ENCODE assay signal across 9 cellular contexts in genomic region chr16:66606000-66606751, GRCh38. TPM values are rescaled to one million over a fixed set of nuclear protein-coding genes. Genes with fewer than 3 reads are reported as not detected.
DNase-seq lines count a peak whose midpoint lies in the region; ATAC-seq, FAIRE-seq and TF ChIP-seq lines count a peak whose summit lies in the region.
"Had no signal": no experiment of that assay in that cellular context is flagged by ENCODE, and none has a peak within 500 bp of the region (broad histone marks: within the 10 kb centered on the region; RNA-seq: fewer than 3 reads in every experiment).

No MANE protein-coding gene starts in this region.

- H3K4me3 ChIP-seq in K562, result peak overlapping the region; percentile 91

- H4K20me1 ChIP-seq in K562 (replicated peaks; ENCODE audit: control insufficient read depth, insufficient read depth, low read length), result peaks cover 4% of the 10 kb centered on the region; the same call in 1 of the 2 replicates

- whole genome bisulfite sequencing in K562 (ENCODE audit: insufficient coverage, low coverage, missing lambda C conversion rate), result 48% methylated on average over 9 of the region's 9 CpGs

- TSS peak; percentile 53 for BruUV-seq in K562 (replicated peaks; lab: Mats Ljungman, UMichigan)

- DNase-seq in CD14-positive monocyte (ENCODE audit: low spot score), result peak; percentile 55
- DNase-seq in K562 (ENCODE audit: extremely low read depth in 1 of 4, low spot score in 3 of 4), result no peak
- peak; percentile 46 for DNase-seq in naive B cell
- DNase-seq in HuH-7 (ENCODE audit: low spot score), result no peak
- no peak for DNase-seq in NCI-H2227 (lab: John Stamatoyannopoulos, UW; ENCODE audit: unreplicated experiment)

- no peaks in the 10 kb centered on the region for H3K27me3 ChIP-seq in K562 (ENCODE audit: control insufficient read depth in 2 of 2, insufficient read depth in 2 of 2, low read length in 2 of 2)

- TF ChIP-seq EP300 in K562 (IDR thresholded peaks at IDR 0.05; ENCODE audit: low read length), result no peak

- peak overlapping the region; percentile 70 for H3K4me2 ChIP-seq in K562 (ENCODE audit: insufficient read depth, low read length)

- in situ Hi-C loops in K562 (cut with MboI), result loop anchor here (5.0 kb wide), 1 partner anchor 261 kb away; no protein-coding TSS in a partner anchor

- H3K27me3 Mint-ChIP-seq in CD14-positive monocyte (ENCODE audit: low read depth in 3 of 3) (peaks cover 7 to 15% (median 9%) of the 10 kb centered on the region in 3 donors), naive B cell (peaks cover under 1 to 37% (median 7%) of the 10 kb centered on the region in 3 donors)

- POLR2A ChIA-PET in K562 (lab: Yijun Ruan, JAX), result interaction anchor here (0.7 to 2.9 kb wide), 4 partner anchors 13 to 228 kb away, joined by 3 to 31 read pairs (median 3); no protein-coding TSS in a partner anchor

- no peak overlapping the region for H2AFZ ChIP-seq in K562 (ENCODE audit: low read depth, low read length)

- H3K9ac ChIP-seq in K562 (ENCODE audit: insufficient read depth in 1 of 2, low read depth in 2 of 2, low read length in 2 of 2), result peak overlapping the region; percentile 80 to 95

- H3K27ac Mint-ChIP-seq in CD14-positive monocyte (peak overlapping the region; percentile 75 to 91 (median 88)), naive B cell (peak overlapping the region in 5 of 6 donors; percentile 49 to 93 (median 59))

- H3K36me3 Mint-ChIP-seq in CD14-positive monocyte (peaks cover 30 to 44% of the 10 kb centered on the region in 2 donors), naive B cell (peaks cover 0 to 12% of the 10 kb centered on the region in 2 donors)

- CTCF ChIA-PET in K562 (lab: Yijun Ruan, JAX; ENCODE audit: low intra/inter-chr PET ratio), result interaction anchor here (0.6 kb wide), 1 partner anchor 260 kb away, joined by 3 read pairs; no protein-coding TSS in a partner anchor

- peaks cover 25 to 61% of the 10 kb centered on the region in 2 experiments for H3K4me1 ChIP-seq in K562 (replicated peaks in 1 of 2; ENCODE audit: control insufficient read depth in 2 of 2, insufficient read depth in 2 of 2, low read length in 2 of 2)

- H3K4me3 Mint-ChIP-seq in CD14-positive monocyte, result peak overlapping the region; percentile 81 to 95
- H3K4me3 Mint-ChIP-seq in naive B cell, result peak overlapping the region; percentile 66 to 91 (median 86)

- no peak for TF ChIP-seq RAD21 in K562 (CRISPR knock-in tag; conservative IDR thresholded peaks at IDR 0.05 in 1 of 2, IDR thresholded peaks at IDR 0.05 in 1 of 2)

- TF ChIP-seq CTCF in CD14-positive monocyte (IDR thresholded peaks at IDR 0.05) (no peak), K562 (IDR thresholded peaks at IDR 0.05 in 2 of 3, conservative IDR thresholded peaks at IDR 0.05 in 1 of 3; ENCODE audit: insufficient read depth in 2 of 3, low read depth in 1 of 3, low read length in 3 of 3) (no peak)

- FAIRE-seq in K562 (lab: Jason Lieb, UNC), result no peak

- H3K4me1 Mint-ChIP-seq in CD14-positive monocyte (peaks cover 44% of the 10 kb centered on the region), naive B cell (peaks cover 23 to 47% (median 43%) of the 10 kb centered on the region in 3 donors)

- H3K79me2 ChIP-seq in K562 (ENCODE audit: control insufficient read depth, insufficient read depth, low read length), result peaks cover 17% of the 10 kb centered on the region

- H3K9me3 ChIP-seq in K562 (replicated peaks; ENCODE audit: control insufficient read depth, insufficient read depth, low read depth, low read length), result no peaks in the 10 kb centered on the region; the same call in 1 of the 2 replicates

- TF ChIP-seq POLR2A in K562 (conservative IDR thresholded peaks at IDR 0.05), result no peak

- H3K9me3 Mint-ChIP-seq in CD14-positive monocyte (peaks cover 0 to 9% (median 6%) of the 10 kb centered on the region in 7 donors), naive B cell (peaks cover 0 to 4% (median 1%) of the 10 kb centered on the region in 7 donors)

- no peaks in the 10 kb centered on the region for H3K9me1 ChIP-seq in K562 (ENCODE audit: control insufficient read depth, insufficient read depth, low read length)

- H3K36me3 ChIP-seq in K562 (ENCODE audit: control insufficient read depth, insufficient read depth, low read length), result peaks cover 39% of the 10 kb centered on the region; the same call in 2 of the 3 replicates

- intact Hi-C loops in CD14-positive monocyte (cut with micrococcal nuclease) (loop anchor here (2.0 to 10.0 kb wide), 3 partner anchors 199 to 259 kb away; no protein-coding TSS in a partner anchor), K562 (cut with micrococcal nuclease) (loop anchor here (5.0 kb wide), 2 partner anchors 86 to 199 kb away; no protein-coding TSS in a partner anchor)

- ATAC-seq in GM19043 (IDR thresholded peaks at IDR 0.05; ENCODE audit: low read depth, unreplicated experiment) (peak; percentile 34), HG03521 (IDR thresholded peaks at IDR 0.05; ENCODE audit: unreplicated experiment) (peak; percentile 36), K562 (no peak), naive B cell (ENCODE audit: low read depth in 2 of 2) (peak; percentile 31 to 39), GM21390 (IDR thresholded peaks at IDR 0.05; ENCODE audit: unreplicated experiment) (no peak)

- peak overlapping the region; percentile 92 for H3K27ac ChIP-seq in K562 (ENCODE audit: extremely low read depth, low read depth, low read length)

RNA-seq across cellular contexts. Expression of gene CMTM3, which starts 1.7 kb away (rescaled TPM):
- polyA plus RNA-seq in CD14-positive monocyte (100 to 1,000 TPM; 126 to 131 TPM), K562 (2011; rRNA removed) (24.5 and 24.7 TPM in 2 replicates), K562 (2014; fragmentation: Illumina TruSeq; extraction: Trizol) (29.1 and 29.8 TPM in 2 replicates), K562 (2014; fragmentation: Nextera tagmentation; extraction: Ambion mirVana) (1 to 10 TPM; 4.6 to 8.3 TPM), K562 (2014; rRNA removed) (28.2 and 29.9 TPM in 2 replicates), naive B cell (ENCODE audit: low read depth in 6 of 6) (10 to 100 TPM; 17.0 to 24.3 (median 19.1) TPM)
- 14.6 and 32.5 TPM in 2 replicates for total RNA-seq in K562 (2011; cell fraction: chromatin; rRNA removed; ENCODE audit: low replicate concordance)
- total RNA-seq in K562 (2011; cell fraction: nucleolus; rRNA removed), result 29.5 and 37.2 TPM in 2 replicates
- total RNA-seq in K562 (2011; cell fraction: nucleoplasm; rRNA removed), result 28.2 and 47.6 TPM in 2 replicates
- total RNA-seq in K562 (2014; rRNA removed) (12.9 and 18.3 TPM in 2 replicates), K562 (2014; rRNA removed; fragmentation: Illumina TruSeq; extraction: Trizol) (13.1 and 13.4 TPM in 2 replicates), K562 (2015; rRNA removed; fragmentation: Illumina TruSeq; extraction: Trizol) (15.8 and 17.5 TPM in 2 replicates), K562 (2021) (33.4 and 34.5 TPM in 2 replicates)
- polyA plus RNA-seq in K562 (2011; cell fraction: cytosol; rRNA removed), result 26.9 and 52.8 TPM in 2 replicates
- polyA plus RNA-seq in K562 (2011; cell fraction: nucleus; rRNA removed), result 16.3 and 19.8 TPM in 2 replicates
- 27.1 and 39.9 TPM in 2 replicates for polyA plus RNA-seq in K562 (2012)
- 8.2 and 14.0 TPM in 2 replicates for polyA minus RNA-seq in K562 (2011; rRNA and poly(A)+ RNA removed)
- 10.8 and 12.8 TPM in 2 replicates for polyA minus RNA-seq in K562 (2011; cell fraction: cytosol; rRNA and poly(A)+ RNA removed)
- 6.7 and 7.3 TPM in 2 replicates for polyA minus RNA-seq in K562 (2011; cell fraction: nucleus; rRNA and poly(A)+ RNA removed)

RNA-seq across cellular contexts. Expression of gene CMTM2, which starts 26.9 kb away (rescaled TPM):
- polyA plus RNA-seq in CD14-positive monocyte (10 to 100 TPM; 39.1 to 41.6 TPM), K562 (2011; rRNA removed) (not detected in 2 replicates), K562 (2014; fragmentation: Illumina TruSeq; extraction: Trizol) (not detected in 2 replicates), K562 (2014; fragmentation: Nextera tagmentation; extraction: Ambion mirVana) (not detected), K562 (2014; rRNA removed) (not detected in 2 replicates), naive B cell (ENCODE audit: low read depth in 6 of 6) (1 to 10 TPM in 3 of 6 donors, not detected in 3; 1.0 to 4.1 (median 2.7) TPM)
- total RNA-seq in K562 (2011; cell fraction: chromatin; rRNA removed; ENCODE audit: low replicate concordance), result not detected in 2 replicates
- 0.39 TPM in 1 of 2 replicates, not detected in the other for total RNA-seq in K562 (2011; cell fraction: nucleolus; rRNA removed)
- total RNA-seq in K562 (2011; cell fraction: nucleoplasm; rRNA removed), result not detected in 2 replicates
- total RNA-seq in K562 (2014; rRNA removed) (not detected in 2 replicates), K562 (2014; rRNA removed; fragmentation: Illumina TruSeq; extraction: Trizol) (not detected in 2 replicates), K562 (2015; rRNA removed; fragmentation: Illumina TruSeq; extraction: Trizol) (not detected in 2 replicates), K562 (2021) (not detected in 2 replicates)
- 0.31 TPM in 1 of 2 replicates, not detected in the other for polyA plus RNA-seq in K562 (2011; cell fraction: cytosol; rRNA removed)
- 0.11 TPM in 1 of 2 replicates, not detected in the other for polyA plus RNA-seq in K562 (2011; cell fraction: nucleus; rRNA removed)
- polyA plus RNA-seq in K562 (2012), result 0.17 TPM in 1 of 2 replicates, not detected in the other
- polyA minus RNA-seq in K562 (2011; rRNA and poly(A)+ RNA removed), result not detected in 2 replicates
- polyA minus RNA-seq in K562 (2011; cell fraction: cytosol; rRNA and poly(A)+ RNA removed), result not detected in 2 replicates
- not detected in 2 replicates for polyA minus RNA-seq in K562 (2011; cell fraction: nucleus; rRNA and poly(A)+ RNA removed)
- total RNA-seq: pulmonary artery endothelial cell had no signal

RNA-seq across cellular contexts. Expression of gene CMTM1, which starts 39.9 kb away (rescaled TPM):
- 1 to 10 TPM; 1.6 to 2.5 TPM for polyA plus RNA-seq in CD14-positive monocyte
- 1.5 and 1.6 TPM in 2 replicates for total RNA-seq in K562 (2011; cell fraction: chromatin; rRNA removed; ENCODE audit: low replicate concordance)
- total RNA-seq in K562 (2011; cell fraction: nucleolus; rRNA removed), result 2.0 and 3.3 TPM in 2 replicates
- total RNA-seq in K562 (2011; cell fraction: nucleoplasm; rRNA removed), result 1.9 and 2.7 TPM in 2 replicates
- total RNA-seq in K562 (2014; rRNA removed), result 1.1 and 1.9 TPM in 2 replicates
- 0.22 and 0.40 TPM in 2 replicates for total RNA-seq in K562 (2014; rRNA removed; fragmentation: Illumina TruSeq; extraction: Trizol)
- total RNA-seq in K562 (2015; rRNA removed; fragmentation: Illumina TruSeq; extraction: Trizol), result 2.3 and 2.6 TPM in 2 replicates
- total RNA-seq in K562 (2021), result 2.4 and 2.7 TPM in 2 replicates
- polyA plus RNA-seq in K562 (2011; rRNA removed), result 0.92 and 1.2 TPM in 2 replicates
- 0.86 and 2.9 TPM in 2 replicates for polyA plus RNA-seq in K562 (2011; cell fraction: cytosol; rRNA removed)
- polyA plus RNA-seq in K562 (2011; cell fraction: nucleus; rRNA removed), result 1.2 and 3.4 TPM in 2 replicates
- 3.1 and 3.8 TPM in 2 replicates for polyA plus RNA-seq in K562 (2012)
- polyA plus RNA-seq in K562 (2014; fragmentation: Illumina TruSeq; extraction: Trizol), result 0.25 and 0.93 TPM in 2 replicates
- not detected for polyA plus RNA-seq in K562 (2014; fragmentation: Nextera tagmentation; extraction: Ambion mirVana)
- 0.30 and 0.51 TPM in 2 replicates for polyA plus RNA-seq in K562 (2014; rRNA removed)
- polyA minus RNA-seq in K562 (2011; rRNA and poly(A)+ RNA removed), result 0.30 and 0.77 TPM in 2 replicates
- 2.7 TPM in 1 of 2 replicates, not detected in the other for polyA minus RNA-seq in K562 (2011; cell fraction: cytosol; rRNA and poly(A)+ RNA removed)
- polyA minus RNA-seq in K562 (2011; cell fraction: nucleus; rRNA and poly(A)+ RNA removed), result 1.00 and 2.4 TPM in 2 replicates
- polyA plus RNA-seq in naive B cell (ENCODE audit: low read depth in 6 of 6), result under 1 TPM in 4 of 6 donors, not detected in 2; 0.49 to 0.97 (median 0.70) TPM

RNA-seq across cellular contexts. Expression of gene CKLF, which starts 53.8 kb away (rescaled TPM):
- polyA plus RNA-seq in CD14-positive monocyte, result 100 to 1,000 TPM; 374 to 430 TPM
- total RNA-seq in K562 (2011; cell fraction: chromatin; rRNA removed; ENCODE audit: low replicate concordance), result 37.1 and 42.1 TPM in 2 replicates
- 64.2 and 67.9 TPM in 2 replicates for total RNA-seq in K562 (2011; cell fraction: nucleolus; rRNA removed)
- 81.1 and 85.6 TPM in 2 replicates for total RNA-seq in K562 (2011; cell fraction: nucleoplasm; rRNA removed)
- total RNA-seq in K562 (2014; rRNA removed), result 99.8 and 113 TPM in 2 replicates
- 89.8 and 91.5 TPM in 2 replicates for total RNA-seq in K562 (2014; rRNA removed; fragmentation: Illumina TruSeq; extraction: Trizol)
- 93.6 and 111 TPM in 2 replicates for total RNA-seq in K562 (2015; rRNA removed; fragmentation: Illumina TruSeq; extraction: Trizol)
- 84.8 and 91.1 TPM in 2 replicates for total RNA-seq in K562 (2021)
- 120 and 126 TPM in 2 replicates for polyA plus RNA-seq in K562 (2011; rRNA removed)
- 170 and 189 TPM in 2 replicates for polyA plus RNA-seq in K562 (2011; cell fraction: cytosol; rRNA removed)
- 53.4 and 65.8 TPM in 2 replicates for polyA plus RNA-seq in K562 (2011; cell fraction: nucleus; rRNA removed)
- 128 and 163 TPM in 2 replicates for polyA plus RNA-seq in K562 (2012)
- polyA plus RNA-seq in K562 (2014; fragmentation: Illumina TruSeq; extraction: Trizol), result 118 and 123 TPM in 2 replicates
- polyA plus RNA-seq in K562 (2014; fragmentation: Nextera tagmentation; extraction: Ambion mirVana), result 100 to 1,000 TPM; 305 to 322 TPM
- polyA plus RNA-seq in K562 (2014; rRNA removed), result 147 and 173 TPM in 2 replicates
- polyA minus RNA-seq in K562 (2011; rRNA and poly(A)+ RNA removed), result 32.1 and 36.2 TPM in 2 replicates
- polyA minus RNA-seq in K562 (2011; cell fraction: cytosol; rRNA and poly(A)+ RNA removed), result 24.0 and 27.7 TPM in 2 replicates
- polyA minus RNA-seq in K562 (2011; cell fraction: nucleus; rRNA and poly(A)+ RNA removed), result 6.9 and 18.0 TPM in 2 replicates
- 100 to 1,000 TPM in 1 of 6 donors, 10 to 100 TPM in 5; 55.2 to 108 (median 67.7) TPM for polyA plus RNA-seq in naive B cell (ENCODE audit: low read depth in 6 of 6)

RNA-seq across cellular contexts. Expression of gene TK2, which starts 56.3 kb away (rescaled TPM):
- polyA plus RNA-seq in CD14-positive monocyte (10 to 100 TPM; 29.8 to 38.9 TPM), K562 (2011; rRNA removed) (10.2 TPM in 2 replicates), K562 (2014; fragmentation: Illumina TruSeq; extraction: Trizol) (4.3 and 4.8 TPM in 2 replicates), K562 (2014; fragmentation: Nextera tagmentation; extraction: Ambion mirVana) (1 to 10 TPM; 1.1 to 1.2 TPM), K562 (2014; rRNA removed) (4.8 and 6.2 TPM in 2 replicates), naive B cell (ENCODE audit: low read depth in 6 of 6) (1 to 10 TPM; 1.8 to 5.9 (median 3.8) TPM)
- 11.4 and 16.7 TPM in 2 replicates for total RNA-seq in K562 (2011; cell fraction: chromatin; rRNA removed; ENCODE audit: low replicate concordance)
- 9.3 TPM in 2 replicates for total RNA-seq in K562 (2011; cell fraction: nucleolus; rRNA removed)
- 10.7 and 11.0 TPM in 2 replicates for total RNA-seq in K562 (2011; cell fraction: nucleoplasm; rRNA removed)
- total RNA-seq in K562 (2014; rRNA removed) (4.3 and 5.8 TPM in 2 replicates), K562 (2014; rRNA removed; fragmentation: Illumina TruSeq; extraction: Trizol) (4.8 and 6.2 TPM in 2 replicates), K562 (2015; rRNA removed; fragmentation: Illumina TruSeq; extraction: Trizol) (4.9 and 5.3 TPM in 2 replicates), K562 (2021) (4.7 and 5.7 TPM in 2 replicates)
- 5.3 and 6.3 TPM in 2 replicates for polyA plus RNA-seq in K562 (2011; cell fraction: cytosol; rRNA removed)
- 14.4 and 19.8 TPM in 2 replicates for polyA plus RNA-seq in K562 (2011; cell fraction: nucleus; rRNA removed)
- polyA plus RNA-seq in K562 (2012), result 6.3 and 13.2 TPM in 2 replicates
- polyA minus RNA-seq in K562 (2011; rRNA and poly(A)+ RNA removed), result 10.4 and 18.0 TPM in 2 replicates
- polyA minus RNA-seq in K562 (2011; cell fraction: cytosol; rRNA and poly(A)+ RNA removed), result 3.4 and 6.0 TPM in 2 replicates
- polyA minus RNA-seq in K562 (2011; cell fraction: nucleus; rRNA and poly(A)+ RNA removed), result 5.3 and 6.9 TPM in 2 replicates

Comparison
In these comparisons a context has a peak if more than half of its experiments do, and no peak if none do; other contexts are left out.
1. DNase-seq: peak in CD14-positive monocyte (single experiment) and naive B cell (single experiment); none in K562 (0 of 4), HuH-7 (single experiment) and NCI-H2227 (single experiment).
2. ATAC-seq: peak in GM19043 (single experiment), HG03521 (single experiment) and naive B cell (2 of 2); none in K562 (single experiment) and GM21390 (single experiment).
3. RNA of gene CMTM2, which starts 26.9 kb away (polyA plus RNA-seq): 39.1 to 41.6 TPM in CD14-positive monocyte; 1.0 to 4.1 TPM in naive B cell and 0.11 to 0.31 TPM in K562; every median in the first group is over 4 times any median in the second.